1 cellular context compared by ENCODE assay signal in the genomic region with DNA sequence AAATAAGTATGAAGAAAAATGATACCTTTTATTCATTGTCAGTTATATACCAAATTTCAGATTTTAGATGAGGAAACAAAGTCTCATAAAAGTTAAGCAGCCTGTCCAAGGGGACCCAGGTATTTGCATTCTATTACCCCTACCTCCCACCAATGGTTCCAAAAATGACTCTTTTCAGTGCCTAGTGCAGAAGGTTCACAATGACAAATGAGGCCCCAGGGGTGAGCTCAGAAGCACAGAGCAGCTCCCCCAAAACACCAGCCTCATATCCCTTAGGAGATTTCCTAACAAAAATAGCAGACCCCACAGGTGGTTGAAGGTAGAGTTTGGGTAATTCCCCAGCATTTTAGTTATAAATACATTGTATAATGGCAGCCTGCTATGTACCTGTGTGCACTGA.
TF ChIP-seq lines count a peak whose summit lies in the region.

No MANE protein-coding gene starts in this region.

TF ChIP-seq in GM12878, 131 proteins besides CTCF, POLR2A, EP300 and RAD21 (continued from another document):
- TF ChIP-seq NFIC (IDR thresholded peaks at IDR 0.05; ENCODE audit: low read depth, low read length): peak; percentile 63; the same call in 1 of the 2 replicates
- TF ChIP-seq ETV6 (conservative IDR thresholded peaks at IDR 0.05 in 1 of 2, IDR thresholded peaks at IDR 0.05 in 1 of 2; ENCODE audit: borderline replicate concordance in 1 of 2, low read depth in 1 of 2): no peak
- no peak for TF ChIP-seq RBBP5 (conservative IDR thresholded peaks at IDR 0.05)
- TF ChIP-seq YY1 (IDR thresholded peaks at IDR 0.05; ENCODE audit: low read depth, low read length): no peak
- TF ChIP-seq NBN (IDR thresholded peaks at IDR 0.05): no peak
- TF ChIP-seq POU2F2 (IDR thresholded peaks at IDR 0.05; ENCODE audit: borderline replicate concordance, low read depth, low read length): no peak
- no peak for TF ChIP-seq FOXK2 (IDR thresholded peaks at IDR 0.05)
- peak; percentile 60 for TF ChIP-seq JUNB (IDR thresholded peaks at IDR 0.05)
- peak; percentile 64; the same call in 1 of the 2 replicates for TF ChIP-seq EED (IDR thresholded peaks at IDR 0.05; ENCODE audit: low read depth)
- TF ChIP-seq BCL3 (IDR thresholded peaks at IDR 0.05; ENCODE audit: borderline replicate concordance, insufficient read depth, low read depth, low read length, poor library complexity, severe bottlenecking): no peak
- peak; percentile 61; the same call in 1 of the 2 replicates for TF ChIP-seq RUNX3 (IDR thresholded peaks at IDR 0.05; ENCODE audit: low read length)
- TF ChIP-seq SPI1 (IDR thresholded peaks at IDR 0.05; ENCODE audit: borderline replicate concordance, insufficient read depth, low read depth, low read length): no peak
- no peak for TF ChIP-seq MYC (IDR thresholded peaks at IDR 0.05; ENCODE audit: insufficient read depth, insufficient read length, insufficient replicate concordance, low read length, severe bottlenecking)
TF ChIP-seq in GM12878: peak in this region for 5.
